16 cellular contexts compared by ENCODE assay signal in genomic region chr3:114929971-114930732, GRCh38.
DNase-seq lines count a peak whose midpoint lies in the region; ATAC-seq, FAIRE-seq and TF ChIP-seq lines count a peak whose summit lies in the region.
"Had no signal": no experiment of that assay in that cellular context is flagged by ENCODE, and none has a peak within 500 bp of the region (broad histone marks: within the 10 kb centered on the region; RNA-seq: fewer than 3 reads in every experiment).

No MANE protein-coding gene starts in this region.

- TF ChIP-seq CTCF in HepG2 (CRISPR knock-in tag; IDR thresholded peaks at IDR 0.05), result no peak
- TF ChIP-seq CTCF in right lobe of liver (IDR thresholded peaks at IDR 0.05), result no peak
- no peak for TF ChIP-seq CTCF in epithelial cell of esophagus (IDR thresholded peaks at IDR 0.05; ENCODE audit: insufficient read depth, low read depth, low read length, missing control alignments)
- TF ChIP-seq CTCF in vagina (IDR thresholded peaks at IDR 0.05), result no peak

- no peak for TF ChIP-seq RAD21 in HepG2 (CRISPR knock-in tag; IDR thresholded peaks at IDR 0.05)

- H3K4me2 ChIP-seq in HepG2 (ENCODE audit: low read depth, low read length), result no peak overlapping the region

- TF ChIP-seq POLR2A in HepG2 (IDR thresholded peaks at IDR 0.05; ENCODE audit: insufficient read depth in 1 of 2, low read depth in 2 of 2, low read length in 2 of 2) (no peak), right lobe of liver (IDR thresholded peaks at IDR 0.05) (no peak), vagina (IDR thresholded peaks at IDR 0.05) (no peak)

- no peak for ATAC-seq in HepG2
- ATAC-seq in right lobe of liver, result no peak
- ATAC-seq in HG03571 (IDR thresholded peaks at IDR 0.05; ENCODE audit: unreplicated experiment), result no peak
- no peak for ATAC-seq in HG02759 (IDR thresholded peaks at IDR 0.05; ENCODE audit: unreplicated experiment)

- no peaks in the 10 kb centered on the region for H4K20me1 ChIP-seq in HepG2 (ENCODE audit: insufficient read depth, low read length)

- no peak overlapping the region for H2AFZ ChIP-seq in HepG2 (ENCODE audit: low read length)

- CTCF ChIA-PET in HepG2 (lab: Yijun Ruan, JAX; ENCODE audit: low intra/inter-chr PET ratio, low total read pairs), result no interaction called here

- H3K27me3 ChIP-seq in HepG2 (ENCODE audit: control insufficient read depth in 1 of 2, insufficient read depth in 2 of 2, low read length in 2 of 2) (no peaks in the 10 kb centered on the region), right lobe of liver (no peaks in the 10 kb centered on the region), vagina (no peaks in the 10 kb centered on the region)

- no peak for DNase-seq in HepG2 (ENCODE audit: low spot score)
- no peak for DNase-seq in right lobe of liver
- peak; percentile 4 for DNase-seq in epithelial cell of esophagus (ENCODE audit: low read depth)
- DNase-seq in vagina (ENCODE audit: extremely low spot score in 2 of 2), result no peak
- no peak for DNase-seq in NAMALWA (ENCODE audit: low spot score)
- DNase-seq: AML-193, Caco-2, H9, NCI-H1417, NCI-H2029 treated with DMSO at 0.1 percent for 48 hours, NCI-H510A, NCI-H774, RPMI8226 had no signal

- H3K4me3 ChIP-seq in HepG2 (replicated peaks in 1 of 3; ENCODE audit: insufficient read depth in 1 of 3, low read depth in 2 of 3, low read length in 3 of 3) (no peak overlapping the region), right lobe of liver (no peak overlapping the region), epithelial cell of esophagus (ENCODE audit: low read length) (no peak overlapping the region), vagina (no peak overlapping the region)

- no TSS peak for BruUV-seq in HepG2 (replicated peaks; lab: Mats Ljungman, UMichigan)

- TF ChIP-seq EP300 in HepG2 (IDR thresholded peaks at IDR 0.05; ENCODE audit: low read depth in 2 of 2, low read length in 2 of 2), result no peak
- TF ChIP-seq EP300 in HepG2 (CRISPR knock-in tag; IDR thresholded peaks at IDR 0.05; ENCODE audit: borderline replicate concordance), result no peak

- FAIRE-seq in HepG2 (lab: Jason Lieb, UNC) (no peak), islet of Langerhans (lab: Jason Lieb, UNC) (peak; percentile 49)

- H3K9me3 ChIP-seq in HepG2 (ENCODE audit: low read length) (no peaks in the 10 kb centered on the region), right lobe of liver (no peaks in the 10 kb centered on the region), vagina (no peaks in the 10 kb centered on the region)
- H3K9me3 ChIP-seq: Caco-2 had no signal

- H3K4me1 ChIP-seq in HepG2 (ENCODE audit: insufficient read depth, low read length), result 0 out of 2 replicates have a peak, but pooled peaks cover 4% of the 10 kb centered on the region
- H3K4me1 ChIP-seq in right lobe of liver, result no peaks in the 10 kb centered on the region
- no peaks in the 10 kb centered on the region for H3K4me1 ChIP-seq in vagina
- H3K4me1 ChIP-seq: Caco-2 had no signal

- H3K79me2 ChIP-seq in HepG2 (ENCODE audit: insufficient read depth, low read length), result no peaks in the 10 kb centered on the region

- H3K27ac ChIP-seq in HepG2 (ENCODE audit: extremely low read length, insufficient read depth, low read length) (no peak overlapping the region), right lobe of liver (no peak overlapping the region), vagina (peak overlapping the region; percentile 11)

- H3K9ac ChIP-seq in HepG2 (ENCODE audit: insufficient read depth, low read depth, low read length), result no peak overlapping the region

- H3K36me3 ChIP-seq in HepG2 (replicated peaks in 1 of 2; ENCODE audit: control insufficient read depth in 1 of 2, insufficient read depth in 2 of 2, low read length in 2 of 2) (no peaks in the 10 kb centered on the region), right lobe of liver (no peaks in the 10 kb centered on the region), vagina (no peaks in the 10 kb centered on the region)

- POLR2A ChIA-PET in HepG2 (lab: Yijun Ruan, JAX), result no interaction called here

- intact Hi-C loops in HepG2 (cut with micrococcal nuclease; ENCODE audit: unreplicated experiment), result no loop called here
- intact Hi-C loops in right lobe of liver (cut with DNase I), result no loop called here
- intact Hi-C loops in vagina (cut with DNase I), result no loop called here

- 78% methylated on average over 21 of the region's 21 CpGs for WGBS in HepG2 (ENCODE audit: low lambda C conversion rate)
- 91% methylated on average over 17 of the region's 21 CpGs for WGBS in right lobe of liver (ENCODE audit: insufficient coverage, low coverage, low lambda C conversion rate, missing lambda C conversion rate)

- in situ Hi-C loops in HepG2 (cut with HindIII; ENCODE audit: extremely low pct_ligation_motif_present, low pct_unique_long_range_greater_than_20kb), result no loop called here

TF ChIP-seq in HepG2, 621 proteins besides CTCF, POLR2A, EP300 and RAD21:
- TF ChIP-seq CEBPB (IDR thresholded peaks at IDR 0.05; ENCODE audit: borderline replicate concordance, low read depth, low read length), result peak; percentile 27; the same call in 1 of the 2 replicates
- TF ChIP-seq IRF1 (CRISPR knock-in tag; IDR thresholded peaks at IDR 0.05; ENCODE audit: low read depth), result no peak
